20 cellular contexts compared by ENCODE assay signal in the genomic region with DNA sequence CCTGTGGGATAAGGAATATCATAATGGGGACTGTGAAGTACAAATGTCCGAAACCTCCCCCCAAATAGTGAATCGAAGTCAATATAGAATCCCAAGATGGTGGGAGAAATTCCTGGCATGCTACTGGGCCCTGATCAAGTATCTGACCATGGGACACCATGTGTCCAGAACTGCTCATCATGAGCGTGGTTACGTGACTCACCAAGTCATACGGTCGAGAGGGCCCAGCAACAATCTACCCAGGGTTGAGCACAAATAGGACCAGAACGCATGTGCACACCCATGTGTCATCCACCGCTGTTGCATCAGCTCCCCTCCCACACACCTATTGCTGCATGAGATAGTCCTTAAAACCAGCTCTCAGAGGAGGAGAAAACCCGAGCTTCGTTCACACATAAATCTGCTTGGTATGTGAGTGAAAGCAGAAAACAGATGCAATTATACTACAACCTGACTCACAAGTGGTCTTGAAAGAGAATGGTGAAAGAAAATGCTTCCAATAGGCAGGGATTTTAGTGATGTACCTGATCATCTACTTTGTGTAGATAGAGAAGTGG.
DNase-seq lines count a peak whose midpoint lies in the region; ATAC-seq and TF ChIP-seq lines count a peak whose summit lies in the region.
"Had no signal": no experiment of that assay in that cellular context is flagged by ENCODE, and none has a peak within 500 bp of the region (broad histone marks: within the 10 kb centered on the region; RNA-seq: fewer than 3 reads in every experiment).

No MANE protein-coding gene starts in this region.

- DNase-seq in AG20443 (ENCODE audit: low spot score): peak; percentile 85
- peak; percentile 37 for DNase-seq in HFF-Myc (ENCODE audit: extremely low read depth, low read depth)
- peak; percentile 100 for DNase-seq in amniotic epithelial cell (ENCODE audit: low read depth)
- peak; percentile 91 for DNase-seq in iris pigment epithelial cell (ENCODE audit: low read depth)
- DNase-seq in RPMI8226: no peak
- no peak for DNase-seq in SKM-1 treated with dmso at 0.1 percent for 144 hours (lab: John Stamatoyannopoulos, UW; ENCODE audit: unreplicated experiment)
- DNase-seq in WERI-Rb-1: no peak
- DNase-seq: activated CD4-positive, alpha-beta T cell treated with anti-CD3 and anti-CD28 coated beads, Interleukin-2, amount 50 U/mL, for 4 hours; DMS79; effector CD4-positive, alpha-beta T cell; mucosa of descending colon; NCI-H2107; NCI-H748 treated with DMSO at 0.1 percent for 48 hours; Right ventricle myocardium superior; stimulated activated CD4-positive, alpha-beta T cell treated with anti-CD3 and anti-CD28 coated beads, Interleukin-12 subunit alpha, Interleukin-12 subunit beta, amount 100 ng/mL, for 4 hours; T1000; thyroid gland had no signal

- H3K36me3 ChIP-seq in WERI-Rb-1: no peaks in the 10 kb centered on the region
- H3K36me3 ChIP-seq: BLaER1, thyroid gland had no signal

- TF ChIP-seq CTCF in HFF-Myc (IDR thresholded peaks at IDR 0.05; ENCODE audit: low read depth, low read length, missing control alignments): no peak
- no peak for TF ChIP-seq CTCF in WERI-Rb-1 (IDR thresholded peaks at IDR 0.05; ENCODE audit: low read depth, low read length)

- ATAC-seq in GM18909 (IDR thresholded peaks at IDR 0.05; ENCODE audit: poor library complexity, unreplicated experiment): no peak
- ATAC-seq: mucosa of descending colon had no signal

- H3K27ac ChIP-seq in WERI-Rb-1: no peak overlapping the region
- H3K27ac ChIP-seq: BLaER1, HL-60, thyroid gland had no signal

- no peaks in the 10 kb centered on the region for H3K27me3 ChIP-seq in WERI-Rb-1 (ENCODE audit: insufficient read depth, low read depth, severe bottlenecking)
- H3K27me3 ChIP-seq: BLaER1, thyroid gland had no signal

- H3K4me3 ChIP-seq in HFF-Myc (replicated peaks; ENCODE audit: low read depth, low read length) (no peak overlapping the region), WERI-Rb-1 (ENCODE audit: low read depth, low read length) (no peak overlapping the region)
- H3K4me3 ChIP-seq: BLaER1, mucosa of descending colon, thyroid gland had no signal

- H3K9me3 ChIP-seq in WERI-Rb-1 (ENCODE audit: severe bottlenecking): no peaks in the 10 kb centered on the region
- H3K9me3 ChIP-seq: mucosa of descending colon, thyroid gland had no signal

Comparison
In these comparisons a context has a peak if more than half of its experiments do, and no peak if none do; other contexts are left out.
1. DNase-seq: peak in AG20443 (single experiment), HFF-Myc (single experiment), amniotic epithelial cell (single experiment) and iris pigment epithelial cell (single experiment); none in RPMI8226 (single experiment), SKM-1 treated with dmso at 0.1 percent for 144 hours (single experiment) and WERI-Rb-1 (single experiment).